8 cellular contexts compared by ENCODE assay signal in the genomic region with DNA sequence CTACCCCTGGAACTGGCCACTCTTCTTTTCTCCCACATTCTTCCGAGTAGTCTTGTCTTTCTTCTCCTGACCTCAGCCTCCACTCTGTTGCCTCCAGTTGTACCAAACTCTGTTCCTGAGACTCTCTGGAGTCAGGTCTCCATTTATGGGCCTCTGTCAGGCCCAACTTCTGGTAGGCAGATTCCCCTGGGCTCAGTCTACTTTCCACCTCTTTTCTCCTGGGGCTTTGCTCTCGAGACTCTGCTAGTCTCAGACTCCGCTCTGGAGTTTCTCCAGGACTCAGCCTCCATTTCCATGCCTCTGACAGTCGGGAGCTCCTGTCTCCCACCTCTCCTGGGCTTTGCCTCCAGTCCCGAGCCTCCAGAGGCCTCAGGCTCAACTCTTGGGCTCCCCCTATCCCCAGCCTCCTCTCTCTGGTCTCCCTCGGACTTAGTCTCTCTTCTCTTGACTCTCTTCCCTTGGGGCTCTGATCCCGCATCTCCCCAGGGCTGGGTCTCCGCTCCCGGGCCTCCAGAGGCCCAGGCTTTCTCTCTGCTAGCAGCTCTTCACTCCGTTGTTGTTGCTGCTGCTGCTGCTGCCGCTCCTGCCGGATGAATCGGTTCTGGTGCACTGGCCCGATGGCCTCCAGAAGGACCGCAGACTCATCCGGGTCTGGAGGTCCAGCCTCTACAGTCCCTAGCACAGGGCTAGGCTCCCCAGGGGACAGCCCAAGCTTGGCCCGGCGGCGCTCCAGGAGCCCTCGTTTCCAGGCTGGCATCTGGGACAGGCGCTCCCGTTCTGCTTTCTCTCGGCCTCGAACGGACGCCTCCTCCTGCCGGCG. TPM values are rescaled to one million over a fixed set of nuclear protein-coding genes. Genes with fewer than 3 reads are reported as not detected.
DNase-seq lines count a peak whose midpoint lies in the region; TF ChIP-seq lines count a peak whose summit lies in the region.

No MANE protein-coding gene starts in this region.

- H3K4me1 ChIP-seq in esophagus (ENCODE audit: control insufficient read depth in 2 of 2, insufficient read depth in 2 of 2, low read length in 1 of 2): peaks cover 2 to 21% of the 10 kb centered on the region in 2 donors
- no peaks in the 10 kb centered on the region for H3K4me1 ChIP-seq in parathyroid adenoma

- no peaks in the 10 kb centered on the region for H3K79me2 ChIP-seq in parathyroid adenoma

- H3K4me3 Mint-ChIP-seq in activated CD4-positive, alpha-beta T cell treated with anti-CD3 and anti-CD28 coated beads, Interleukin-2, amount 10 ng/mL, durations not matched to agents 24 days and 14 days: peak overlapping the region; percentile 94
- peak overlapping the region; percentile 100 for H3K4me3 Mint-ChIP-seq in T-helper 1 cell treated with Interleukin-12 subunit alpha and Interleukin-12 subunit beta and Interleukin-4 antibody, amounts not matched to agents 30 μg/mL and 1 μg/mL, for 36 hours

- H3K36me3 ChIP-seq in esophagus (ENCODE audit: control insufficient read depth in 2 of 2, insufficient read depth in 2 of 2, low read length in 1 of 2) (peaks cover 0 to 1% of the 10 kb centered on the region in 2 donors), parathyroid adenoma (ENCODE audit: control insufficient read depth, insufficient read depth, low read length) (no peaks in the 10 kb centered on the region)

- H3K27me3 ChIP-seq in esophagus (ENCODE audit: control insufficient read depth in 1 of 2, insufficient read depth in 2 of 2, low read length in 2 of 2): no peaks in the 10 kb centered on the region
- H3K27me3 ChIP-seq in parathyroid adenoma (ENCODE audit: control insufficient read depth, insufficient read depth, low read length): no peaks in the 10 kb centered on the region

- H3K4me3 ChIP-seq in esophagus (ENCODE audit: low read depth in 1 of 2, low read length in 2 of 2) (peak overlapping the region; percentile 77 to 79), parathyroid adenoma (ENCODE audit: low read depth, low read length) (peak overlapping the region; percentile 84)

- no peak overlapping the region for H2AFZ ChIP-seq in parathyroid adenoma

- peak; percentile 79 for DNase-seq in activated CD4-positive, alpha-beta T cell treated with anti-CD3 and anti-CD28 coated beads, Interleukin-2, amount 10 ng/mL, durations not matched to agents 24 days and 14 days
- DNase-seq in activated CD4-positive, alpha-beta T cell treated with anti-CD3 and anti-CD28 coated beads, Interleukin-2, amount 50 U/mL, for 1 hour: no peak
- DNase-seq in T-helper 9 cell (no peak), erythroblast (lab: John Stamatoyannopoulos, UW) (no peak), LoVo (ENCODE audit: low spot score) (no peak)

- peaks cover 50% of the 10 kb centered on the region for H3K4me1 Mint-ChIP-seq in activated CD4-positive, alpha-beta T cell treated with anti-CD3 and anti-CD28 coated beads, Interleukin-2, amount 10 ng/mL, durations not matched to agents 24 days and 14 days
- H3K4me1 Mint-ChIP-seq in T-helper 1 cell treated with Interleukin-12 subunit alpha and Interleukin-12 subunit beta and Interleukin-4 antibody, amounts not matched to agents 30 μg/mL and 1 μg/mL, for 36 hours (ENCODE audit: low read depth): peaks cover 36% of the 10 kb centered on the region

- H3K27me3 Mint-ChIP-seq in activated CD4-positive, alpha-beta T cell treated with anti-CD3 and anti-CD28 coated beads, Interleukin-2, amount 10 ng/mL, durations not matched to agents 24 days and 14 days: no peaks in the 10 kb centered on the region
- H3K27me3 Mint-ChIP-seq in T-helper 1 cell treated with Interleukin-12 subunit alpha and Interleukin-12 subunit beta and Interleukin-4 antibody, amounts not matched to agents 30 μg/mL and 1 μg/mL, for 36 hours (ENCODE audit: low read depth): no peaks in the 10 kb centered on the region

- no peaks in the 10 kb centered on the region for H3K9me3 Mint-ChIP-seq in activated CD4-positive, alpha-beta T cell treated with anti-CD3 and anti-CD28 coated beads, Interleukin-2, amount 10 ng/mL, durations not matched to agents 24 days and 14 days
- H3K9me3 Mint-ChIP-seq in T-helper 1 cell treated with Interleukin-12 subunit alpha and Interleukin-12 subunit beta and Interleukin-4 antibody, amounts not matched to agents 30 μg/mL and 1 μg/mL, for 36 hours: no peaks in the 10 kb centered on the region

- 13 to 29% methylated on average over 28 of the region's 28 CpGs for WGBS in esophagus, 2 donors

- TF ChIP-seq CTCF in parathyroid adenoma (IDR thresholded peaks at IDR 0.05): no peak

- peak overlapping the region; percentile 94 for H3K4me2 ChIP-seq in parathyroid adenoma (ENCODE audit: low read length)

- no peak overlapping the region for H3K9ac ChIP-seq in parathyroid adenoma

- peaks cover 64% of the 10 kb centered on the region for H3K36me3 Mint-ChIP-seq in activated CD4-positive, alpha-beta T cell treated with anti-CD3 and anti-CD28 coated beads, Interleukin-2, amount 10 ng/mL, durations not matched to agents 24 days and 14 days (ENCODE audit: low read depth)
- H3K36me3 Mint-ChIP-seq in T-helper 1 cell treated with Interleukin-12 subunit alpha and Interleukin-12 subunit beta and Interleukin-4 antibody, amounts not matched to agents 30 μg/mL and 1 μg/mL, for 36 hours (ENCODE audit: low read depth): peaks cover 52% of the 10 kb centered on the region

- no peaks in the 10 kb centered on the region for H3K9me3 ChIP-seq in esophagus (ENCODE audit: control insufficient read depth in 2 of 2, insufficient read depth in 1 of 2, low read depth in 1 of 2, low read length in 1 of 2)
- no peaks in the 10 kb centered on the region for H3K9me3 ChIP-seq in parathyroid adenoma (ENCODE audit: control insufficient read depth, low read length)

- H3K27ac ChIP-seq in esophagus (ENCODE audit: low read depth in 2 of 2, low read length in 1 of 2) (peak overlapping the region; percentile 99), parathyroid adenoma (peak overlapping the region; percentile 93)

- H3K27ac Mint-ChIP-seq in activated CD4-positive, alpha-beta T cell treated with anti-CD3 and anti-CD28 coated beads, Interleukin-2, amount 10 ng/mL, durations not matched to agents 24 days and 14 days: peak overlapping the region; percentile 93
- peak overlapping the region; percentile 95 for H3K27ac Mint-ChIP-seq in T-helper 1 cell treated with Interleukin-12 subunit alpha and Interleukin-12 subunit beta and Interleukin-4 antibody, amounts not matched to agents 30 μg/mL and 1 μg/mL, for 36 hours

- TF ChIP-seq POLR2A in erythroblast (IDR thresholded peaks at IDR 0.05; ENCODE audit: low read length): no peak

- intact Hi-C loops in activated CD4-positive, alpha-beta T cell treated with anti-CD3 and anti-CD28 coated beads, Interleukin-2, amount 10 ng/mL, durations not matched to agents 24 days and 14 days (cut with micrococcal nuclease): loop anchor here (10.0 kb wide), 1 partner anchor 809 kb away; the partner anchor contains the start of gene MICB

RNA-seq across cellular contexts. Expression of gene PPP1R18, which starts 1.1 kb away (rescaled TPM):
- 167 and 169 TPM in 2 replicates for total RNA-seq in activated CD4-positive, alpha-beta T cell treated with anti-CD3 and anti-CD28 coated beads, Interleukin-2, amount 10 ng/mL, durations not matched to agents 24 days and 14 days
- polyA plus RNA-seq in esophagus: 10 to 100 TPM; 22.1 to 22.4 TPM

RNA-seq across cellular contexts. Expression of gene NRM, which starts 5.4 kb away (rescaled TPM):
- 20.2 and 20.5 TPM in 2 replicates for total RNA-seq in activated CD4-positive, alpha-beta T cell treated with anti-CD3 and anti-CD28 coated beads, Interleukin-2, amount 10 ng/mL, durations not matched to agents 24 days and 14 days
- polyA plus RNA-seq in esophagus: 10 to 100 TPM; 14.2 to 15.4 TPM

RNA-seq across cellular contexts. Expression of gene DHX16, which starts 12.6 kb away (rescaled TPM):
- total RNA-seq in activated CD4-positive, alpha-beta T cell treated with anti-CD3 and anti-CD28 coated beads, Interleukin-2, amount 10 ng/mL, durations not matched to agents 24 days and 14 days: 53.4 and 56.7 TPM in 2 replicates
- 10 to 100 TPM; 19.8 to 27.5 TPM for polyA plus RNA-seq in esophagus

RNA-seq across cellular contexts. Expression of gene MDC1, which starts 31.7 kb away (rescaled TPM):
- 93.9 and 97.2 TPM in 2 replicates for total RNA-seq in activated CD4-positive, alpha-beta T cell treated with anti-CD3 and anti-CD28 coated beads, Interleukin-2, amount 10 ng/mL, durations not matched to agents 24 days and 14 days
- polyA plus RNA-seq in esophagus: 1 to 10 TPM; 5.9 to 8.1 TPM

RNA-seq across cellular contexts. Expression of gene TUBB, which starts 34.8 kb away (rescaled TPM):
- 1,084 and 1,089 TPM in 2 replicates for total RNA-seq in activated CD4-positive, alpha-beta T cell treated with anti-CD3 and anti-CD28 coated beads, Interleukin-2, amount 10 ng/mL, durations not matched to agents 24 days and 14 days
- polyA plus RNA-seq in esophagus: 100 to 1,000 TPM; 142 to 313 TPM
